In the genomic region with DNA sequence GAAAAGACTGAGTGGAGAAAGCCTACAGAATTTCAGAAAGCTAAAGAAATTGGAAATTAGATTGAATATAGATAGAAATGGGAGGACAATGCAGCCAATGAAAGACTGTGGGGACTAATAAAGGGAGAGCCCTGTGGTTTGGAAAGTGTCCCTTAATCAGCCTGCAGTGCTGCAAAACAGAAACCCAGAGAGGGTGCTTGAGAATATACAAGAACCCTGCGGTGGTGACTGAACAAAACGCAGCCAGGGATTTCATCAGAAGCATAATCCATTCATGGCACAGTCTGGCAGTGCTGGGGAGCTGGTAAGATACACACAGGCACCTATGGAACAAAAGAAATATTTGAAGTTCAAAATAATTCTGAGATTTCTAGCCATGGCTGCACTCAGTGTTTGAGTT, we compare ENCODE assay signal across 10 cellular contexts. TPM values are rescaled to one million over a fixed set of nuclear protein-coding genes. Genes with fewer than 3 reads are reported as not detected.
DNase-seq lines count a peak whose midpoint lies in the region; ATAC-seq and TF ChIP-seq lines count a peak whose summit lies in the region.
"Had no signal": no experiment of that assay in that cellular context is flagged by ENCODE, and none has a peak within 500 bp of the region (broad histone marks: within the 10 kb centered on the region; RNA-seq: fewer than 3 reads in every experiment).

No MANE protein-coding gene starts in this region.

- no peaks in the 10 kb centered on the region for H3K27me3 ChIP-seq in Caco-2 (replicated peaks; ENCODE audit: control insufficient read depth, insufficient read depth, low read length)
- H3K27me3 ChIP-seq: upper lobe of left lung had no signal

- H3K4me1 Mint-ChIP-seq in Caco-2 (ENCODE audit: low read depth, unreplicated experiment) (peaks cover 18% of the 10 kb centered on the region), WTC11 (peaks cover 34% of the 10 kb centered on the region)

- CTCF ChIA-PET in Caco-2 (lab: Charles Lee) (no interaction called here), WTC11 (lab: Charles Lee) (no interaction called here)

- TF ChIP-seq CTCF in Caco-2 (IDR thresholded peaks at IDR 0.05; ENCODE audit: insufficient read depth in 1 of 2, low read depth in 1 of 2, low read length in 1 of 2, severe bottlenecking in 1 of 2, unreplicated experiment in 1 of 2) (no peak), WTC11 (IDR thresholded peaks at IDR 0.05) (no peak)

- POLR2A ChIA-PET in Caco-2 (lab: Charles Lee) (no interaction called here), WTC11 (lab: Charles Lee) (no interaction called here)

- no peak overlapping the region for H3K4me3 Mint-ChIP-seq in Caco-2 (ENCODE audit: unreplicated experiment)
- H3K4me3 Mint-ChIP-seq in WTC11 = no peak overlapping the region

- no TSS peak for BruUV-seq in Caco-2 (replicated peaks; lab: Mats Ljungman, UMichigan)

- H3K27ac Mint-ChIP-seq in Caco-2 (ENCODE audit: unreplicated experiment) (peak overlapping the region; percentile 16), WTC11 (0 out of 2 replicates have a peak overlapping the region, but pooled peaks have one; percentile 85)

- no peaks in the 10 kb centered on the region for H3K36me3 ChIP-seq in Caco-2 (ENCODE audit: control insufficient read depth, insufficient read depth, low read length)
- H3K36me3 ChIP-seq: upper lobe of left lung had no signal

- DNase-seq in Caco-2 = no peak
- DNase-seq in NCI-H1105 (lab: John Stamatoyannopoulos, UW) = peak; percentile 77
- no peak for DNase-seq in WTC11 (ENCODE audit: low spot score)
- peak; percentile 65 for DNase-seq in medulla oblongata (ENCODE audit: extremely low spot score)

- no peaks in the 10 kb centered on the region for H3K9me3 Mint-ChIP-seq in Caco-2 (ENCODE audit: unreplicated experiment)
- no peaks in the 10 kb centered on the region for H3K9me3 Mint-ChIP-seq in WTC11

- no peaks in the 10 kb centered on the region for H3K9me3 ChIP-seq in Caco-2
- H3K9me3 ChIP-seq: upper lobe of left lung had no signal

- H3K4me1 ChIP-seq in Caco-2 = no peaks in the 10 kb centered on the region

- intact Hi-C loops in Caco-2 (cut with micrococcal nuclease; ENCODE audit: unreplicated experiment) = no loop called here

- H3K36me3 Mint-ChIP-seq in Caco-2 (ENCODE audit: insufficient read depth, unreplicated experiment) (no peaks in the 10 kb centered on the region), WTC11 (no peaks in the 10 kb centered on the region)

- peak; percentile 73 for ATAC-seq in WTC11
- no peak for ATAC-seq in HG03378 (IDR thresholded peaks at IDR 0.05; ENCODE audit: unreplicated experiment)
- no peak for ATAC-seq in GM18868 (IDR thresholded peaks at IDR 0.05; ENCODE audit: unreplicated experiment)
- no peak for ATAC-seq in HG03159 (IDR thresholded peaks at IDR 0.05; ENCODE audit: unreplicated experiment)
- ATAC-seq in GM19395 (IDR thresholded peaks at IDR 0.05; ENCODE audit: unreplicated experiment) = no peak

- H3K27me3 Mint-ChIP-seq in Caco-2 (ENCODE audit: insufficient read depth, unreplicated experiment) (no peaks in the 10 kb centered on the region), WTC11 (ENCODE audit: low read depth) (no peaks in the 10 kb centered on the region)

- H3K4me3 ChIP-seq in Caco-2 (ENCODE audit: low read depth, low read length) = no peak overlapping the region
- H3K4me3 ChIP-seq: upper lobe of left lung had no signal

TF ChIP-seq in WTC11, 78 proteins besides CTCF, POLR2A, EP300 and RAD21:
- TF ChIP-seq, protein P1, sequence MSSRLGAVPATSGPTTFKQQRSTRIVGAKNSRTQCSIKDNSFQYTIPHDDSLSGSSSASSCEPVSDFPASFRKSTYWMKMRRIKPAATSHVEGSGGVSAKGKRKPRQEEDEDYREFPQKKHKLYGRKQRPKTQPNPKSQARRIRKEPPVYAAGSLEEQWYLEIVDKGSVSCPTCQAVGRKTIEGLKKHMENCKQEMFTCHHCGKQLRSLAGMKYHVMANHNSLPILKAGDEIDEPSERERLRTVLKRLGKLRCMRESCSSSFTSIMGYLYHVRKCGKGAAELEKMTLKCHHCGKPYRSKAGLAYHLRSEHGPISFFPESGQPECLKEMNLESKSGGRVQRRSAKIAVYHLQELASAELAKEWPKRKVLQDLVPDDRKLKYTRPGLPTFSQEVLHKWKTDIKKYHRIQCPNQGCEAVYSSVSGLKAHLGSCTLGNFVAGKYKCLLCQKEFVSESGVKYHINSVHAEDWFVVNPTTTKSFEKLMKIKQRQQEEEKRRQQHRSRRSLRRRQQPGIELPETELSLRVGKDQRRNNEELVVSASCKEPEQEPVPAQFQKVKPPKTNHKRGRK (CRISPR knock-in tag; IDR thresholded peaks at IDR 0.05; ENCODE audit: borderline replicate concordance) = no peak
- TF ChIP-seq, protein P2, sequence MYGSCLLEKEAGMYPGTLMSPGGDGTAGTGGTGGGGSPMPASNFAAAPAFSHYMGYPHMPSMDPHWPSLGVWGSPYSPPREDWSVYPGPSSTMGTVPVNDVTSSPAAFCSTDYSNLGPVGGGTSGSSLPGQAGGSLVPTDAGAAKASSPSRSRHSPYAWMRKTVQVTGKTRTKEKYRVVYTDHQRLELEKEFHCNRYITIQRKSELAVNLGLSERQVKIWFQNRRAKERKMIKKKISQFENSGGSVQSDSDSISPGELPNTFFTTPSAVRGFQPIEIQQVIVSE (CRISPR knock-in tag; IDR thresholded peaks at IDR 0.05; ENCODE audit: borderline replicate concordance) = no peak
- TF ChIP-seq, protein P3, sequence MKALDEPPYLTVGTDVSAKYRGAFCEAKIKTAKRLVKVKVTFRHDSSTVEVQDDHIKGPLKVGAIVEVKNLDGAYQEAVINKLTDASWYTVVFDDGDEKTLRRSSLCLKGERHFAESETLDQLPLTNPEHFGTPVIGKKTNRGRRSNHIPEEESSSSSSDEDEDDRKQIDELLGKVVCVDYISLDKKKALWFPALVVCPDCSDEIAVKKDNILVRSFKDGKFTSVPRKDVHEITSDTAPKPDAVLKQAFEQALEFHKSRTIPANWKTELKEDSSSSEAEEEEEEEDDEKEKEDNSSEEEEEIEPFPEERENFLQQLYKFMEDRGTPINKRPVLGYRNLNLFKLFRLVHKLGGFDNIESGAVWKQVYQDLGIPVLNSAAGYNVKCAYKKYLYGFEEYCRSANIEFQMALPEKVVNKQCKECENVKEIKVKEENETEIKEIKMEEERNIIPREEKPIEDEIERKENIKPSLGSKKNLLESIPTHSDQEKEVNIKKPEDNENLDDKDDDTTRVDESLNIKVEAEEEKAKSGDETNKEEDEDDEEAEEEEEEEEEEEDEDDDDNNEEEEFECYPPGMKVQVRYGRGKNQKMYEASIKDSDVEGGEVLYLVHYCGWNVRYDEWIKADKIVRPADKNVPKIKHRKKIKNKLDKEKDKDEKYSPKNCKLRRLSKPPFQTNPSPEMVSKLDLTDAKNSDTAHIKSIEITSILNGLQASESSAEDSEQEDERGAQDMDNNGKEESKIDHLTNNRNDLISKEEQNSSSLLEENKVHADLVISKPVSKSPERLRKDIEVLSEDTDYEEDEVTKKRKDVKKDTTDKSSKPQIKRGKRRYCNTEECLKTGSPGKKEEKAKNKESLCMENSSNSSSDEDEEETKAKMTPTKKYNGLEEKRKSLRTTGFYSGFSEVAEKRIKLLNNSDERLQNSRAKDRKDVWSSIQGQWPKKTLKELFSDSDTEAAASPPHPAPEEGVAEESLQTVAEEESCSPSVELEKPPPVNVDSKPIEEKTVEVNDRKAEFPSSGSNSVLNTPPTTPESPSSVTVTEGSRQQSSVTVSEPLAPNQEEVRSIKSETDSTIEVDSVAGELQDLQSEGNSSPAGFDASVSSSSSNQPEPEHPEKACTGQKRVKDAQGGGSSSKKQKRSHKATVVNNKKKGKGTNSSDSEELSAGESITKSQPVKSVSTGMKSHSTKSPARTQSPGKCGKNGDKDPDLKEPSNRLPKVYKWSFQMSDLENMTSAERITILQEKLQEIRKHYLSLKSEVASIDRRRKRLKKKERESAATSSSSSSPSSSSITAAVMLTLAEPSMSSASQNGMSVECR (CRISPR knock-in tag; IDR thresholded peaks at IDR 0.05; ENCODE audit: borderline replicate concordance) = no peak
- no peak for TF ChIP-seq RELA (CRISPR knock-in tag; IDR thresholded peaks at IDR 0.05; ENCODE audit: borderline replicate concordance)
- TF ChIP-seq ZNF671 (CRISPR knock-in tag; IDR thresholded peaks at IDR 0.05) = no peak
- TF ChIP-seq ETV6 (CRISPR knock-in tag; IDR thresholded peaks at IDR 0.05) = no peak

RNA-seq across cellular contexts. Expression of a gene that starts 19.1 kb away (rescaled TPM):
- total RNA-seq in Caco-2 (2022) (14.3 and 14.9 TPM in 2 replicates), WTC11 (2021) (7.1 to 11.2 TPM (median 10.2 TPM) in 3 replicates)

RNA-seq across cellular contexts. Expression of a gene that starts 41.4 kb away (rescaled TPM):
- total RNA-seq in Caco-2 (2022) (not detected in 2 replicates), WTC11 (2021) (7.9 to 14.0 TPM (median 8.9 TPM) in 3 replicates)
- total RNA-seq: pulmonary artery endothelial cell had no signal

Comparison
In these comparisons a context has a peak if more than half of its experiments do, and no peak if none do; other contexts are left out.
1. DNase-seq: peak in NCI-H1105 (single experiment) and medulla oblongata (single experiment); none in Caco-2 (0 of 2) and WTC11 (single experiment).